18 cellular contexts compared by ENCODE assay signal in the genomic region with DNA sequence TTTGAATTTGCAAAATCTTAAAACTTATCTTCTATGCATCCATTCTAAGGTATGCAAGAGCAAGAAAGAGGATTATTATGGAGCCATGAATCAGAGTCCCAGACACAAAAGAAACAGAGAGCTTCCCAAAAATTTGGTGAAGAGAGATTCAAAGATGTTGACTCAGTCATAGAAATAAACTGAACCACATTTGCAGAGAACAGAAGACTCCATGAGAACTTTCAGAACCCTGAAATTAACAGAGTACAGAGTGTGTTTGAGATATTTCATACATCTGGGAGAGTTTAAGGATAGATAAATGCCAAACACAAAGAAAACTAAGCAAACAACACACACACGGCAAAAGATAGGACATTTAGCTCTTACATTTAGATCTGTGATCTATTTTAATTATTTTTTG. TPM values are rescaled to one million over a fixed set of nuclear protein-coding genes. Genes with fewer than 3 reads are reported as not detected.
"Had no signal": no experiment of that assay in that cellular context is flagged by ENCODE, and none has a peak within 500 bp of the region (broad histone marks: within the 10 kb centered on the region; RNA-seq: fewer than 3 reads in every experiment).

No MANE protein-coding gene starts in this region.

- DNase-seq: KBM-7, MV-4-11, NCI-H1048, NCI-H1105, NCI-H1417, NCI-H187, NCI-H2029, NCI-H2081 treated with DMSO at 0.1 percent for 48 hours, NCI-H2171, NCI-H226, NCI-H446, NCI-H510A, NCI-H524 treated with DMSO at 0.1 percent for 48 hours, NCI-H69, NCI-H774, SHP77 had no signal

- H3K27ac ChIP-seq: RWPE1 had no signal

RNA-seq across cellular contexts. Expression of gene MOXD1, which starts 17.3 kb away (rescaled TPM):
- total RNA-seq: HT-29 had no signal
